10 cellular contexts compared by ENCODE assay signal in the genomic region with DNA sequence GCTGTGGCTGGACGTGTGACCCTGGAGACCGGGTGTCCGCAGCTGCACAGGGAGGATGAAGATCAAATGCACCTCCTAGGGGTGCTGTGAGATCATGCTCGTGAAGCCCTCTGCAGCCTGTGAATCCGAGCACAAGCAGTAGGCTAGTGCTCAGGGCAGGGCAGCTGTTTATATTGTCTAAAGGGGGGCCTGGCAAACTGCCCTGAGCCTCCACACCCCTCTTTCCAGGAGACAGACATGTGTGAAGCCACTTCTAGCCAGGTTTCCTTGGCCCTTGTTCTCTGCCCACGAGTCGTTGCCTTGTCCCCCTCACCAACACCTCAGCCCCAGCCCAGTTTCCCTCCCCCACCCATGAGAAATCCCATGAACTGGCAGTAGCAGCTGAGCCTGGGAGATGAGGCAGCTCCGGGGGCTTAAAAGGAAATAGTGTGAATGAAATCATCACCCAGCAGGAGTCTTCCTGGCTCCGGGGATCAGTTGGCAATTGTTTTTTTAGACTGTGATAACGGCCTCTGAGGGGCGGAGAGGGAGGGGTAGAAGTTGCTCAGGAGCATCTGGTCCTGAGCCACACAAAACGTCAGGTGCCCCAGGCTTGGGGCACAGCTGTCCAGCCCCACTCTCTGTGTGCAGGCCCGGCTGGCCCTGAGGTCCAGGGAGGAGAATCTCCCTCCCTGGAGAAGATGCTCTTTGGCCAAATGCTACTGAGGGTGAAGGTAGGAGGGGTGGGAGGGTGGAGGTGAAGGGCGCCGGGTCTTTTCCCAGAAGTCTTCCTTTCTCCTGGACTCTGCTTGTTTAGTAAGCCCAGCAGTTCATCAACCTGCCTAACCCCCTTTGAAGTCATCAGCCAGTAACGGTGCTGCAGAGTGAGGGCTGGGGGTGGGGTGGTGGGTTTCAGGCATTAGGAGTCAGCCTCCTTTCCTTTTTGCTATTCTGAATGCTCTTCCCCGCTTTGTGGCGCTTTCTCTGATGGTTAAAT. TPM values are rescaled to one million over a fixed set of nuclear protein-coding genes. Genes with fewer than 3 reads are reported as not detected.
A peak's percentile ranks its signal among the peaks of the same experiment; 100 is the strongest.
DNase-seq lines count a peak whose midpoint lies in the region; ATAC-seq and TF ChIP-seq lines count a peak whose summit lies in the region.
"Had no signal": no experiment of that assay in that cellular context is flagged by ENCODE, and none has a peak within 500 bp of the region (broad histone marks: within the 10 kb centered on the region; RNA-seq: fewer than 3 reads in every experiment).

No MANE protein-coding gene starts in this region.

- no peak for ATAC-seq in HG03432 (IDR thresholded peaks at IDR 0.05; ENCODE audit: unreplicated experiment)
- ATAC-seq in HG02610 (IDR thresholded peaks at IDR 0.05; ENCODE audit: unreplicated experiment): no peak
- ATAC-seq: GM12878 had no signal

- H3K4me3 ChIP-seq in brain microvascular endothelial cell (ENCODE audit: low read depth, low read length) (no peak overlapping the region), neural progenitor cell (no peak overlapping the region)
- H3K4me3 ChIP-seq: GM12878 had no signal

- TF ChIP-seq CTCF in brain microvascular endothelial cell (IDR thresholded peaks at IDR 0.05; ENCODE audit: low read depth, low read length, missing control alignments): no peak
- no peak for TF ChIP-seq CTCF in neural progenitor cell (IDR thresholded peaks at IDR 0.05)

- POLR2A ChIA-PET in activated CD4-positive, alpha-beta T cell treated with anti-CD3 and anti-CD28 coated beads, Interleukin-2, amount 10 ng/mL, durations not matched to agents 7 days and 5 days (lab: Charles Lee): no interaction called here

- H3K27ac ChIP-seq in brain microvascular endothelial cell (no peak overlapping the region), neural progenitor cell (no peak overlapping the region)

- CTCF ChIA-PET in activated CD4-positive, alpha-beta T cell treated with anti-CD3 and anti-CD28 coated beads, Interleukin-2, amount 10 ng/mL, durations not matched to agents 7 days and 5 days (lab: Charles Lee): no interaction called here

- H3K4me2 ChIP-seq in neural progenitor cell: peak overlapping the region; percentile 63

- H3K4me3 Mint-ChIP-seq in neural progenitor cell: peak overlapping the region; percentile 72
- H3K4me3 Mint-ChIP-seq in activated CD4-positive, alpha-beta T cell treated with anti-CD3 and anti-CD28 coated beads, Interleukin-2, amount 10 ng/mL, durations not matched to agents 7 days and 5 days: no peak overlapping the region

- H3K4me1 ChIP-seq in ES-I3 (ENCODE audit: insufficient read depth, low read length): peaks cover 30% of the 10 kb centered on the region
- peaks cover 26% of the 10 kb centered on the region for H3K4me1 ChIP-seq in neural progenitor cell

- no peaks in the 10 kb centered on the region for H3K9me3 Mint-ChIP-seq in neural progenitor cell
- no peaks in the 10 kb centered on the region for H3K9me3 Mint-ChIP-seq in activated CD4-positive, alpha-beta T cell treated with anti-CD3 and anti-CD28 coated beads, Interleukin-2, amount 10 ng/mL, durations not matched to agents 7 days and 5 days

- no peaks in the 10 kb centered on the region for H3K79me2 ChIP-seq in neural progenitor cell (ENCODE audit: low read depth)

- H3K27me3 Mint-ChIP-seq in neural progenitor cell (ENCODE audit: insufficient read depth, low read depth): peaks cover 8% of the 10 kb centered on the region
- H3K27me3 Mint-ChIP-seq in activated CD4-positive, alpha-beta T cell treated with anti-CD3 and anti-CD28 coated beads, Interleukin-2, amount 10 ng/mL, durations not matched to agents 7 days and 5 days: peaks cover 12% of the 10 kb centered on the region

- H3K36me3 ChIP-seq in ES-I3 (ENCODE audit: insufficient read depth, low read length): no peaks in the 10 kb centered on the region
- H3K36me3 ChIP-seq in brain microvascular endothelial cell (replicated peaks): no peaks in the 10 kb centered on the region
- H3K36me3 ChIP-seq in neural progenitor cell: no peaks in the 10 kb centered on the region

- H3K9me3 ChIP-seq in ES-I3 (ENCODE audit: control insufficient read depth, insufficient read depth, low read length) (no peaks in the 10 kb centered on the region), neural progenitor cell (ENCODE audit: low read depth) (no peaks in the 10 kb centered on the region)

- DNase-seq in NCI-H146 treated with DMSO at 0.1 percent for 48 hours (lab: John Stamatoyannopoulos, UW; ENCODE audit: unreplicated experiment) (peak; percentile 82), brain microvascular endothelial cell (peak; percentile 46), neural progenitor cell (ENCODE audit: low spot score) (peak; percentile 62), NOMO-1 (lab: John Stamatoyannopoulos, UW; ENCODE audit: unreplicated experiment in 2 of 2) (no peak)
- no peak for DNase-seq in activated CD4-positive, alpha-beta T cell treated with anti-CD3 and anti-CD28 coated beads, Interleukin-2, amount 10 ng/mL, durations not matched to agents 7 days and 5 days

- no peaks in the 10 kb centered on the region for H4K20me1 ChIP-seq in neural progenitor cell (ENCODE audit: low read depth)

- no peaks in the 10 kb centered on the region for H3K36me3 Mint-ChIP-seq in neural progenitor cell
- H3K36me3 Mint-ChIP-seq in activated CD4-positive, alpha-beta T cell treated with anti-CD3 and anti-CD28 coated beads, Interleukin-2, amount 10 ng/mL, durations not matched to agents 7 days and 5 days (ENCODE audit: low read depth): no peaks in the 10 kb centered on the region

- peak overlapping the region; percentile 31; the same call in 1 of the 2 replicates for H3K9ac ChIP-seq in ES-I3 (ENCODE audit: low read depth, low read length)
- H3K9ac ChIP-seq in neural progenitor cell: no peak overlapping the region

- peak overlapping the region; percentile 52 for H2AFZ ChIP-seq in neural progenitor cell (replicated peaks)

- H3F3A ChIP-seq in neural progenitor cell (ENCODE audit: low read depth): peaks cover 27% of the 10 kb centered on the region

- peak overlapping the region; percentile 60 for H3K27ac Mint-ChIP-seq in neural progenitor cell
- no peak overlapping the region for H3K27ac Mint-ChIP-seq in activated CD4-positive, alpha-beta T cell treated with anti-CD3 and anti-CD28 coated beads, Interleukin-2, amount 10 ng/mL, durations not matched to agents 7 days and 5 days

- H3K27me3 ChIP-seq in brain microvascular endothelial cell (replicated peaks) (no peaks in the 10 kb centered on the region), neural progenitor cell (no peaks in the 10 kb centered on the region)

- in situ Hi-C loops in brain microvascular endothelial cell (cut with HindIII; ENCODE audit: low pct_ligation_motif_present, low sequenced_read_pairs): no loop called here

- peaks cover 47% of the 10 kb centered on the region for H3K4me1 Mint-ChIP-seq in neural progenitor cell
- H3K4me1 Mint-ChIP-seq in activated CD4-positive, alpha-beta T cell treated with anti-CD3 and anti-CD28 coated beads, Interleukin-2, amount 10 ng/mL, durations not matched to agents 7 days and 5 days: peaks cover 16% of the 10 kb centered on the region

RNA-seq across cellular contexts. Expression of a gene that starts 4.0 kb away (rescaled TPM):
- total RNA-seq in neural progenitor cell (ENCODE audit: low replicate concordance): not detected in 2 replicates
- total RNA-seq in activated CD4-positive, alpha-beta T cell treated with anti-CD3 and anti-CD28 coated beads, Interleukin-2, amount 10 ng/mL, durations not matched to agents 7 days and 5 days: not detected
- total RNA-seq: GM12878, liver had no signal

Comparison
In these comparisons a context has a peak if more than half of its experiments do, and no peak if none do; other contexts are left out.
1. DNase-seq: peak in NCI-H146 treated with DMSO at 0.1 percent for 48 hours (single experiment), brain microvascular endothelial cell (single experiment) and neural progenitor cell (single experiment); none in activated CD4-positive, alpha-beta T cell treated with anti-CD3 and anti-CD28 coated beads, Interleukin-2, amount 10 ng/mL, durations not matched to agents 7 days and 5 days (single experiment) and NOMO-1 (0 of 2).